ENCODE assay signal across 22 cellular contexts in genomic region chr14:103731481-103731880, GRCh38. TPM values are rescaled to one million over a fixed set of nuclear protein-coding genes. Genes with fewer than 3 reads are reported as not detected.
DNase-seq lines count a peak whose midpoint lies in the region; ATAC-seq and TF ChIP-seq lines count a peak whose summit lies in the region.
"Had no signal": no experiment of that assay in that cellular context is flagged by ENCODE, and none has a peak within 500 bp of the region (broad histone marks: within the 10 kb centered on the region; RNA-seq: fewer than 3 reads in every experiment).

No MANE protein-coding gene starts in this region.

- in situ Hi-C loops in GM13977 (cut with MboI; ENCODE audit: low pct_unique_long_range_greater_than_20kb, low sequenced_read_pairs, unreplicated experiment) = no loop called here

- no peaks in the 10 kb centered on the region for H3K4me1 ChIP-seq in osteoblast (ENCODE audit: insufficient read depth, low read length)
- H3K4me1 ChIP-seq: Caco-2 had no signal

- H3K9me3 ChIP-seq in osteoblast (ENCODE audit: low read depth, low read length) = no peaks in the 10 kb centered on the region
- H3K9me3 ChIP-seq: Caco-2, MG63, Peyer's patch had no signal

- H3K27me3 ChIP-seq in dorsolateral prefrontal cortex (no peaks in the 10 kb centered on the region), osteoblast (ENCODE audit: insufficient read depth, low read length) (no peaks in the 10 kb centered on the region)
- H3K27me3 ChIP-seq: MG63, Peyer's patch had no signal

- H3K4me3 ChIP-seq in dorsolateral prefrontal cortex = no peak overlapping the region
- no peak overlapping the region for H3K4me3 ChIP-seq in osteoblast (ENCODE audit: insufficient read depth, low read length)
- H3K4me3 ChIP-seq: MG63, Peyer's patch had no signal

- H3K27ac ChIP-seq in 22Rv1 (0 out of 2 replicates have a peak overlapping the region, but pooled peaks have one; percentile 89), dorsolateral prefrontal cortex (peak overlapping the region in 32 of 59 donors; percentile 0 to 92 (median 35)), osteoblast (ENCODE audit: low read depth, low read length) (no peak overlapping the region)
- H3K27ac ChIP-seq: Peyer's patch had no signal

- TF ChIP-seq CTCF in 22Rv1 (IDR thresholded peaks at IDR 0.05) (no peak), GM13977 (IDR thresholded peaks at IDR 0.05; ENCODE audit: extremely low read depth, insufficient read depth, missing control alignments) (no peak), dorsolateral prefrontal cortex (IDR thresholded peaks at IDR 0.05 in 54 of 56, conservative IDR thresholded peaks at IDR 0.05 in 2 of 56; ENCODE audit: low read depth in 1 of 56, partially characterized antibody in 56 of 56) (no peak), osteoblast (IDR thresholded peaks at IDR 0.05; ENCODE audit: extremely low read depth, low read depth, low read length) (no peak)

- DNase-seq in GM13977 (ENCODE audit: low spot score) (peak; percentile 25), dorsolateral prefrontal cortex (peak in 1 of 10 donors; percentile 13), osteoblast (ENCODE audit: insufficient read length, low spot score, missing footprints) (peak; percentile 79), NCI-H748 treated with DMSO at 0.1 percent for 48 hours (lab: John Stamatoyannopoulos, UW) (no peak), OCI-M2 (lab: John Stamatoyannopoulos, UW; ENCODE audit: unreplicated experiment) (no peak)
- DNase-seq: C1 segment of cervical spinal cord; Caco-2; CD8-positive, alpha-beta T cell; GOT3; HCEC 1CT; IMR-90; KG1; MG63; NCI-H1105 treated with DMSO at 0.1 percent for 48 hours; NCI-H146; NCI-H1930; NCI-H446; NCI-H524 treated with DMSO at 0.1 percent for 48 hours had no signal

- H2AFZ ChIP-seq in osteoblast (ENCODE audit: low read length) = no peak overlapping the region

- H4K20me1 ChIP-seq in osteoblast (ENCODE audit: insufficient read depth, low read length) = peaks cover 3% of the 10 kb centered on the region

- no peak overlapping the region for H3K4me2 ChIP-seq in osteoblast (ENCODE audit: insufficient read depth, low read length)

- ATAC-seq in GM18505 (IDR thresholded peaks at IDR 0.05; ENCODE audit: unreplicated experiment) = no peak
- ATAC-seq: CD8-positive, alpha-beta T cell; SK-N-SH treated with all-trans-retinoic acid at 6 μM for 48 hours had no signal

- TF ChIP-seq POLR2A in GM18505 (IDR thresholded peaks at IDR 0.05; ENCODE audit: borderline replicate concordance, extremely low read depth, insufficient read depth, insufficient read length) = no peak

- H3K79me2 ChIP-seq in osteoblast (ENCODE audit: insufficient read depth, low read length) = peaks cover 16% of the 10 kb centered on the region

- intact Hi-C loops in dorsolateral prefrontal cortex (cut with DNase I) = no loop called here

- peaks cover 27% of the 10 kb centered on the region for H3K36me3 ChIP-seq in osteoblast (ENCODE audit: insufficient read depth, low read length)
- H3K36me3 ChIP-seq: MG63 had no signal

RNA-seq across cellular contexts. Expression of gene ZFYVE21, which starts 15.9 kb away (rescaled TPM):
- total RNA-seq in dorsolateral prefrontal cortex (100 to 1,000 TPM in 87 of 120 experiments, 10 to 100 TPM in 33; 71.0 to 188 (median 111) TPM), osteoblast (36.9 and 39.8 TPM in 2 replicates)

RNA-seq across cellular contexts. Expression of gene XRCC3, which starts 16.2 kb away (rescaled TPM):
- 10 to 100 TPM in 58 of 120 experiments, 1 to 10 TPM in 62; 4.7 to 19.1 (median 9.9) TPM for total RNA-seq in dorsolateral prefrontal cortex
- 4.3 and 5.0 TPM in 2 replicates for total RNA-seq in osteoblast

Comparison
In these comparisons a context has a peak if more than half of its experiments do, and no peak if none do; other contexts are left out.
1. DNase-seq: peak in GM13977 (single experiment) and osteoblast (single experiment); none in NCI-H748 treated with DMSO at 0.1 percent for 48 hours (single experiment) and OCI-M2 (single experiment).